Comparison of ENCODE assay signal across 36 cellular contexts in the genomic region with DNA sequence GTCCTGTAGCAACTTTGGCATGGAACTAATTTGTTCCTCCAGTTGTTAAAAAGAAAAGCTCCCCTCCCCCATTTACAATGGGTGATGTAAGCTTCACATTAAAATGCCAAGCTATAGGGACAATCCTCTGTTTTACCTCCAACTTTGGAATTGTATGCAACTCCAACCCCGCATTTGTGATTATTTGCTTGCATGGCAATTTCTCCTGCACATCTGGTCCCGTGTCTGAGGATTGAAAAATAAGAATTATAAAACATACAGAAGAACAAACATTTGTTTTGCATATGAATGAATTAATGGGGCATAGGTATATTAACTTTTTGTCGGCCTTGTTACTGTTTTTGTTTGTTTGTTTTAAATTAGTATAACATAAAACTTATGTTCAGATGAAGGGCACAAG. TPM values are rescaled to one million over a fixed set of nuclear protein-coding genes. Genes with fewer than 3 reads are reported as not detected.
"Had no signal": no experiment of that assay in that cellular context is flagged by ENCODE, and none has a peak within 500 bp of the region (broad histone marks: within the 10 kb centered on the region; RNA-seq: fewer than 3 reads in every experiment).

No MANE protein-coding gene starts in this region.

- DNase-seq: Kasumi-1, MG63, MM.1S, MV-4-11, NCI-H1048, NCI-H1092, NCI-H1092 treated with DMSO at 0.1 percent for 48 hours, NCI-H1105, NCI-H1105 treated with DMSO at 0.1 percent for 48 hours, NCI-H1417, NCI-H1417 treated with DMSO at 0.1 percent for 48 hours, NCI-H1436, NCI-H1436 treated with DMSO at 0.1 percent for 48 hours, NCI-H146, NCI-H1694, NCI-H1694 treated with DMSO at 0.1 percent for 48 hours, NCI-H187, NCI-H187 treated with DMSO at 0.1 percent for 48 hours, NCI-H1930, NCI-H2029, NCI-H2029 treated with DMSO at 0.1 percent for 48 hours, NCI-H2081, NCI-H2081 treated with DMSO at 0.1 percent for 48 hours, NCI-H2107, NCI-H2171, NCI-H2171 treated with DMSO at 0.1 percent for 48 hours, NCI-H2227 treated with DMSO at 0.1 percent for 48 hours, NCI-H226, NCI-H345, NCI-H446, NCI-H446 treated with DMSO at 0.1 percent for 48 hours, NCI-H510A, NCI-H510A treated with DMSO at 0.1 percent for 48 hours, NCI-H524, NCI-H524 treated with DMSO at 0.1 percent for 48 hours had no signal

- H3K27me3 ChIP-seq: MG63 had no signal

- H3K36me3 ChIP-seq: MG63 had no signal

- H3K4me3 ChIP-seq: MG63 had no signal

- H3K9me3 ChIP-seq: MG63 had no signal

RNA-seq across cellular contexts. Expression of a gene that starts 17.2 kb away (rescaled TPM):
- total RNA-seq: LHCN-M2 had no signal
